ENCODE assay signal across 1 cellular context in genomic region chr2:152718047-152718908, GRCh38.
A peak's percentile ranks its signal among the peaks of the same experiment; 100 is the strongest.
TF ChIP-seq lines count a peak whose summit lies in the region.

Gene ARL6IP6 (plus strand): TSS chr2:152718620. CDS start chr2:152718625, 5 bp downstream.

TF ChIP-seq in K562, 482 proteins besides CTCF, POLR2A, EP300 and RAD21 (continued from another document and continues in another):
- no peak for TF ChIP-seq EWSR1 (IDR thresholded peaks at IDR 0.05; ENCODE audit: borderline replicate concordance, low read depth, partially characterized antibody)
- TF ChIP-seq ETS1 (conservative IDR thresholded peaks at IDR 0.05; ENCODE audit: control insufficient read depth, low read depth, low read length): peak; percentile 44
- no peak for TF ChIP-seq ZNF347 (CRISPR knock-in tag; IDR thresholded peaks at IDR 0.05; ENCODE audit: low read depth)
- TF ChIP-seq SOX6 (IDR thresholded peaks at IDR 0.05): no peak; the same call in 1 of the 2 replicates
- peak; percentile 72 for TF ChIP-seq RNF2 (IDR thresholded peaks at IDR 0.05)
- no peak for TF ChIP-seq SIRT6 (IDR thresholded peaks at IDR 0.05; ENCODE audit: low read depth, low read length)
- peak; percentile 77 for TF ChIP-seq LEF1 (IDR thresholded peaks at IDR 0.05)
- peak; percentile 75 for TF ChIP-seq NUFIP1 (IDR thresholded peaks at IDR 0.05; ENCODE audit: partially characterized antibody)
- TF ChIP-seq ZNF592 (IDR thresholded peaks at IDR 0.05): no peak
- TF ChIP-seq ZNF449 (CRISPR knock-in tag; IDR thresholded peaks at IDR 0.05): no peak
- peak; percentile 84 for TF ChIP-seq TAF7 (tag; IDR thresholded peaks at IDR 0.05)
- peak; percentile 48 for TF ChIP-seq NCOA4 (IDR thresholded peaks at IDR 0.05; ENCODE audit: partially characterized antibody)
- TF ChIP-seq E2F5 (CRISPR knock-in tag; IDR thresholded peaks at IDR 0.05): peak; percentile 40; the same call in 1 of the 2 replicates
- TF ChIP-seq ZBTB2 (IDR thresholded peaks at IDR 0.05): no peak; the same call in 1 of the 2 replicates
- peak; percentile 48; the same call in 1 of the 2 replicates for TF ChIP-seq ZSCAN29 (IDR thresholded peaks at IDR 0.05)
- TF ChIP-seq GTF2F1 (IDR thresholded peaks at IDR 0.05; ENCODE audit: low read depth, low read length): peak; percentile 78
- no peak for TF ChIP-seq NFIX (CRISPR knock-in tag; IDR thresholded peaks at IDR 0.05; ENCODE audit: low read depth)
- TF ChIP-seq ZBTB7A (IDR thresholded peaks at IDR 0.05; ENCODE audit: borderline replicate concordance, control insufficient read depth, low read depth, low read length): peak; percentile 35; the same call in 1 of the 2 replicates
- TF ChIP-seq SAFB (IDR thresholded peaks at IDR 0.05; ENCODE audit: borderline replicate concordance, low read depth, low read length): no peak
- no peak for TF ChIP-seq ZNF146 (CRISPR knock-in tag; IDR thresholded peaks at IDR 0.05; ENCODE audit: unreplicated experiment)
- no peak; the same call in 1 of the 2 replicates for TF ChIP-seq CEBPZ (IDR thresholded peaks at IDR 0.05; ENCODE audit: borderline replicate concordance, low read depth, low read length)
- no peak for TF ChIP-seq RBM34 (IDR thresholded peaks at IDR 0.05; ENCODE audit: borderline replicate concordance, insufficient read depth, low read length)
- peak; percentile 80 to 95; a peak in 2 of 4 replicates for TF ChIP-seq UBTF (IDR thresholded peaks at IDR 0.05; ENCODE audit: borderline replicate concordance in 1 of 2, low read depth in 2 of 2, low read length in 2 of 2)
- TF ChIP-seq OTX1 (CRISPR knock-in tag; IDR thresholded peaks at IDR 0.05): peak; percentile 81
- no peak for TF ChIP-seq FOXO4 (CRISPR knock-in tag; IDR thresholded peaks at IDR 0.05)
- peak; percentile 62 for TF ChIP-seq ATF1 (CRISPR knock-in tag; IDR thresholded peaks at IDR 0.05)
- TF ChIP-seq ATF1 (tag; IDR thresholded peaks at IDR 0.05): peak; percentile 90
- peak; percentile 98 for TF ChIP-seq EGR1 (conservative IDR thresholded peaks at IDR 0.05)
- TF ChIP-seq CTCFL (IDR thresholded peaks at IDR 0.05; ENCODE audit: borderline replicate concordance, insufficient read depth, low read depth, low read length, poor library complexity, severe bottlenecking): no peak
- TF ChIP-seq GTF3C2 (IDR thresholded peaks at IDR 0.05; ENCODE audit: borderline replicate concordance, extremely low read depth, insufficient read length): no peak
- peak; percentile 88 for TF ChIP-seq POLR2AphosphoS5 (IDR thresholded peaks at IDR 0.05; ENCODE audit: control insufficient read depth, insufficient read depth, low read depth, low read length)
